In the genomic region with DNA sequence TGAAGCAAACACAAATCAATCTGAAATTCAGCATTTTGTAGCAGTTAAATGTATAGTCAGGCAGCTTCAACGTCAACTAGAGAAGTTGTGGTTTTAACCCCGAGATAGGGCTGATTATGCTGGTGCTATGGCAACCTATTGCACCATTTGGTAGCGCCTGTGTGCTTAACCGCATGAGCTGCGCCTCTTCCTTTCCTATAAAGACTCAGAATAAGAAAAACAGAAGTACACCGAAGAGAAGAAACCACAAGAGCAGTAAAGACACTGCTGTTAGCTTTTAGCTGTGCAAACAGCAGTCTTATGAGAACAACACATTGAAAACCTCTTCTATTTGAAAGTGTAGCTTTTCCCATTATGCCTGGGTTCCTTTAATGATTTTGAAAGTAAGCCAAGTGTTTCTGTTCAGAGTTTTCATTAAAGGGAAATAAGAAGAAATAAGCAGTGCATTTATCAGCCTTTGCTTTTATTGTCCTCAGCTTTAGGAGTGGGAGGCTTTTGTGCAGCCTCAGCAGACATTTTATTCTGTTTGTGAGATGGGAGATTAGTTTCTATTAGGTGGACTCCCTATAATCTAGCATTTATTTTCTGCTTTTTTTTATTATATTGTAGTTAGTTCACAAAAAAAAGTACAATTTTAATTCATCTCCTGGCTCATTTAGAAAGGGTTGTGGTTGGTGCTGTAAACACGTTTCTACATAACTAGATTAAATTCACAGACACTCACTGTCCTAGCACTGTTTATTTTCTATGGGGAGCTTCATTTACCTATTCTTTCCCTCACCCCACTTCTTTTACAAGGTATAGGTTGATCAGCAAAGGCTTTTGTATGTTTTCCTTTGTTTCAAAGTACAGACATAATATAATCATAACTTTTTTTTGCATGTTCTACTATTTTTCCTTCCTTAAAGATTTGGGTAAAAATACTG, we compare ENCODE assay signal across 1 cellular context.
A peak's percentile ranks its signal among the peaks of the same experiment; 100 is the strongest.
TF ChIP-seq lines count a peak whose summit lies in the region.

No MANE protein-coding gene starts in this region.

TF ChIP-seq in K562, 482 proteins besides CTCF, POLR2A, EP300 and RAD21 (continued from another document and continues in another):
- TF ChIP-seq ATF2 (CRISPR knock-in tag; IDR thresholded peaks at IDR 0.05) (no peak), SAFB2 (IDR thresholded peaks at IDR 0.05; ENCODE audit: borderline replicate concordance, low read depth, low read length, severe bottlenecking) (no peak), COPS2 (conservative IDR thresholded peaks at IDR 0.05) (no peak), ZNF124 (CRISPR knock-in tag; IDR thresholded peaks at IDR 0.05) (no peak), CTBP1 (IDR thresholded peaks at IDR 0.05; ENCODE audit: borderline replicate concordance) (no peak), MYC (IDR thresholded peaks at IDR 0.05; ENCODE audit: low read depth, low read length) (peak; percentile 77), MYC (CRISPR knock-in tag; IDR thresholded peaks at IDR 0.05; ENCODE audit: borderline replicate concordance, low read depth) (no peak), ZNF175 (CRISPR knock-in tag; IDR thresholded peaks at IDR 0.05; ENCODE audit: low read depth) (no peak), ZNF146 (CRISPR knock-in tag; IDR thresholded peaks at IDR 0.05; ENCODE audit: unreplicated experiment) (no peak), TAF9B (IDR thresholded peaks at IDR 0.05; ENCODE audit: partially characterized antibody) (peak; percentile 13), THRA (IDR thresholded peaks at IDR 0.05) (no peak), HDAC8 (tag; IDR thresholded peaks at IDR 0.05) (no peak), IRF2 (CRISPR knock-in tag; IDR thresholded peaks at IDR 0.05) (no peak), DDX20 (tag; IDR thresholded peaks at IDR 0.05; ENCODE audit: low read depth) (no peak), ZNF644 (tag; IDR thresholded peaks at IDR 0.05; ENCODE audit: low read depth) (no peak; the same call in 1 of the 2 replicates), HNRNPK (IDR thresholded peaks at IDR 0.05; ENCODE audit: low read depth, low read length, poor library complexity, severe bottlenecking) (no peak), EHMT2 (IDR thresholded peaks at IDR 0.05) (no peak), ZBTB43 (CRISPR knock-in tag; IDR thresholded peaks at IDR 0.05) (no peak), RBM25 (IDR thresholded peaks at IDR 0.05; ENCODE audit: low read depth, low read length, severe bottlenecking) (no peak), GABPA (tag; conservative IDR thresholded peaks at IDR 0.05; ENCODE audit: low read depth) (peak; percentile 59; the same call in 1 of the 2 replicates), ZEB2 (IDR thresholded peaks at IDR 0.05) (no peak), ARID1B (IDR thresholded peaks at IDR 0.05) (peak; percentile 45; the same call in 1 of the 2 replicates), ETS1 (conservative IDR thresholded peaks at IDR 0.05; ENCODE audit: control insufficient read depth, low read depth, low read length) (no peak), CEBPB (tag; IDR thresholded peaks at IDR 0.05) (peak; percentile 95)
- TF ChIP-seq, protein P1, sequence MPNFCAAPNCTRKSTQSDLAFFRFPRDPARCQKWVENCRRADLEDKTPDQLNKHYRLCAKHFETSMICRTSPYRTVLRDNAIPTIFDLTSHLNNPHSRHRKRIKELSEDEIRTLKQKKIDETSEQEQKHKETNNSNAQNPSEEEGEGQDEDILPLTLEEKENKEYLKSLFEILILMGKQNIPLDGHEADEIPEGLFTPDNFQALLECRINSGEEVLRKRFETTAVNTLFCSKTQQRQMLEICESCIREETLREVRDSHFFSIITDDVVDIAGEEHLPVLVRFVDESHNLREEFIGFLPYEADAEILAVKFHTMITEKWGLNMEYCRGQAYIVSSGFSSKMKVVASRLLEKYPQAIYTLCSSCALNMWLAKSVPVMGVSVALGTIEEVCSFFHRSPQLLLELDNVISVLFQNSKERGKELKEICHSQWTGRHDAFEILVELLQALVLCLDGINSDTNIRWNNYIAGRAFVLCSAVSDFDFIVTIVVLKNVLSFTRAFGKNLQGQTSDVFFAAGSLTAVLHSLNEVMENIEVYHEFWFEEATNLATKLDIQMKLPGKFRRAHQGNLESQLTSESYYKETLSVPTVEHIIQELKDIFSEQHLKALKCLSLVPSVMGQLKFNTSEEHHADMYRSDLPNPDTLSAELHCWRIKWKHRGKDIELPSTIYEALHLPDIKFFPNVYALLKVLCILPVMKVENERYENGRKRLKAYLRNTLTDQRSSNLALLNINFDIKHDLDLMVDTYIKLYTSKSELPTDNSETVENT (CRISPR knock-in tag; IDR thresholded peaks at IDR 0.05) = no peak
- TF ChIP-seq, protein P2, sequence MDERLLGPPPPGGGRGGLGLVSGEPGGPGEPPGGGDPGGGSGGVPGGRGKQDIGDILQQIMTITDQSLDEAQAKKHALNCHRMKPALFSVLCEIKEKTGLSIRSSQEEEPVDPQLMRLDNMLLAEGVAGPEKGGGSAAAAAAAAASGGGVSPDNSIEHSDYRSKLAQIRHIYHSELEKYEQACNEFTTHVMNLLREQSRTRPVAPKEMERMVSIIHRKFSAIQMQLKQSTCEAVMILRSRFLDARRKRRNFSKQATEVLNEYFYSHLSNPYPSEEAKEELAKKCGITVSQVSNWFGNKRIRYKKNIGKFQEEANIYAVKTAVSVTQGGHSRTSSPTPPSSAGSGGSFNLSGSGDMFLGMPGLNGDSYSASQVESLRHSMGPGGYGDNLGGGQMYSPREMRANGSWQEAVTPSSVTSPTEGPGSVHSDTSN (CRISPR knock-in tag; IDR thresholded peaks at IDR 0.05; ENCODE audit: low read depth) = no peak
- TF ChIP-seq, protein P2 (tag; conservative IDR thresholded peaks at IDR 0.05; ENCODE audit: low read depth) = no peak
- TF ChIP-seq, protein P3, sequence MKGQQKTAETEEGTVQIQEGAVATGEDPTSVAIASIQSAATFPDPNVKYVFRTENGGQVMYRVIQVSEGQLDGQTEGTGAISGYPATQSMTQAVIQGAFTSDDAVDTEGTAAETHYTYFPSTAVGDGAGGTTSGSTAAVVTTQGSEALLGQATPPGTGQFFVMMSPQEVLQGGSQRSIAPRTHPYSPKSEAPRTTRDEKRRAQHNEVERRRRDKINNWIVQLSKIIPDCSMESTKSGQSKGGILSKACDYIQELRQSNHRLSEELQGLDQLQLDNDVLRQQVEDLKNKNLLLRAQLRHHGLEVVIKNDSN (CRISPR knock-in tag; IDR thresholded peaks at IDR 0.05) = no peak
- TF ChIP-seq, protein P4, sequence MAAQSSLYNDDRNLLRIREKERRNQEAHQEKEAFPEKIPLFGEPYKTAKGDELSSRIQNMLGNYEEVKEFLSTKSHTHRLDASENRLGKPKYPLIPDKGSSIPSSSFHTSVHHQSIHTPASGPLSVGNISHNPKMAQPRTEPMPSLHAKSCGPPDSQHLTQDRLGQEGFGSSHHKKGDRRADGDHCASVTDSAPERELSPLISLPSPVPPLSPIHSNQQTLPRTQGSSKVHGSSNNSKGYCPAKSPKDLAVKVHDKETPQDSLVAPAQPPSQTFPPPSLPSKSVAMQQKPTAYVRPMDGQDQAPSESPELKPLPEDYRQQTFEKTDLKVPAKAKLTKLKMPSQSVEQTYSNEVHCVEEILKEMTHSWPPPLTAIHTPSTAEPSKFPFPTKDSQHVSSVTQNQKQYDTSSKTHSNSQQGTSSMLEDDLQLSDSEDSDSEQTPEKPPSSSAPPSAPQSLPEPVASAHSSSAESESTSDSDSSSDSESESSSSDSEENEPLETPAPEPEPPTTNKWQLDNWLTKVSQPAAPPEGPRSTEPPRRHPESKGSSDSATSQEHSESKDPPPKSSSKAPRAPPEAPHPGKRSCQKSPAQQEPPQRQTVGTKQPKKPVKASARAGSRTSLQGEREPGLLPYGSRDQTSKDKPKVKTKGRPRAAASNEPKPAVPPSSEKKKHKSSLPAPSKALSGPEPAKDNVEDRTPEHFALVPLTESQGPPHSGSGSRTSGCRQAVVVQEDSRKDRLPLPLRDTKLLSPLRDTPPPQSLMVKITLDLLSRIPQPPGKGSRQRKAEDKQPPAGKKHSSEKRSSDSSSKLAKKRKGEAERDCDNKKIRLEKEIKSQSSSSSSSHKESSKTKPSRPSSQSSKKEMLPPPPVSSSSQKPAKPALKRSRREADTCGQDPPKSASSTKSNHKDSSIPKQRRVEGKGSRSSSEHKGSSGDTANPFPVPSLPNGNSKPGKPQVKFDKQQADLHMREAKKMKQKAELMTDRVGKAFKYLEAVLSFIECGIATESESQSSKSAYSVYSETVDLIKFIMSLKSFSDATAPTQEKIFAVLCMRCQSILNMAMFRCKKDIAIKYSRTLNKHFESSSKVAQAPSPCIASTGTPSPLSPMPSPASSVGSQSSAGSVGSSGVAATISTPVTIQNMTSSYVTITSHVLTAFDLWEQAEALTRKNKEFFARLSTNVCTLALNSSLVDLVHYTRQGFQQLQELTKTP (IDR thresholded peaks at IDR 0.05; ENCODE audit: low read depth in 1 of 2, partially characterized antibody in 2 of 2) = peak; percentile 46 to 69
- TF ChIP-seq, protein P5, sequence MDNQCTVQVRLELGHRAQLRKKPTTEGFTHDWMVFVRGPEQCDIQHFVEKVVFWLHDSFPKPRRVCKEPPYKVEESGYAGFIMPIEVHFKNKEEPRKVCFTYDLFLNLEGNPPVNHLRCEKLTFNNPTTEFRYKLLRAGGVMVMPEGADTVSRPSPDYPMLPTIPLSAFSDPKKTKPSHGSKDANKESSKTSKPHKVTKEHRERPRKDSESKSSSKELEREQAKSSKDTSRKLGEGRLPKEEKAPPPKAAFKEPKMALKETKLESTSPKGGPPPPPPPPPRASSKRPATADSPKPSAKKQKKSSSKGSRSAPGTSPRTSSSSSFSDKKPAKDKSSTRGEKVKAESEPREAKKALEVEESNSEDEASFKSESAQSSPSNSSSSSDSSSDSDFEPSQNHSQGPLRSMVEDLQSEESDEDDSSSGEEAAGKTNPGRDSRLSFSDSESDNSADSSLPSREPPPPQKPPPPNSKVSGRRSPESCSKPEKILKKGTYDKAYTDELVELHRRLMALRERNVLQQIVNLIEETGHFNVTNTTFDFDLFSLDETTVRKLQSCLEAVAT (IDR thresholded peaks at IDR 0.05) = peak; percentile 20 to 87; a peak in 1 of 4 replicates
- TF ChIP-seq, protein P6, sequence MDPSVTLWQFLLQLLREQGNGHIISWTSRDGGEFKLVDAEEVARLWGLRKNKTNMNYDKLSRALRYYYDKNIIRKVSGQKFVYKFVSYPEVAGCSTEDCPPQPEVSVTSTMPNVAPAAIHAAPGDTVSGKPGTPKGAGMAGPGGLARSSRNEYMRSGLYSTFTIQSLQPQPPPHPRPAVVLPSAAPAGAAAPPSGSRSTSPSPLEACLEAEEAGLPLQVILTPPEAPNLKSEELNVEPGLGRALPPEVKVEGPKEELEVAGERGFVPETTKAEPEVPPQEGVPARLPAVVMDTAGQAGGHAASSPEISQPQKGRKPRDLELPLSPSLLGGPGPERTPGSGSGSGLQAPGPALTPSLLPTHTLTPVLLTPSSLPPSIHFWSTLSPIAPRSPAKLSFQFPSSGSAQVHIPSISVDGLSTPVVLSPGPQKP (CRISPR knock-in tag; IDR thresholded peaks at IDR 0.05) = no peak
